ENCODE assay signal across 1 cellular context in the genomic region with DNA sequence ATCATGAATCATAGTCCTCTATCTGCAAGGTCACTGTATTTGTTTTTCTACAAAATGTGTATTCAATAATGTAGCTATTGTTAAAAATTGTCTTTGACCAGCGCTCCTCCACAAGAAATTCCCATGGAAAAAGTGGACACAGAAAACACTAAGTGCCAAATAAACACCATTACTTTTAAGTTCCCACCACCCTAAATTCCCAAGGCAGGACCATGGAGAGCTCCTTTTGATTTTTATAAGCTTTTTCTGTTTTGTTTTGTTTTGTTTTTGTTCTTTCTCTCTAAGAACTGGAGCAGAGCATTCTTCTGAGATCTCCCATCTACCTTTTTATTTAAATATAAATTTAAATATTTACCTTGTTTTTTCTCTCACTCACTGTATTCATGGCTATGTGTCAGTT.
A peak's percentile ranks its signal among the peaks of the same experiment; 100 is the strongest.
TF ChIP-seq lines count a peak whose summit lies in the region.

No MANE protein-coding gene starts in this region.

TF ChIP-seq in HepG2, 621 proteins besides CTCF, POLR2A, EP300 and RAD21 (continued from another document):
- TF ChIP-seq REST (IDR thresholded peaks at IDR 0.05; ENCODE audit: borderline replicate concordance in 1 of 2, low read depth in 1 of 2, low read length in 2 of 2) (peak; percentile 14 to 93), ARHGAP35 (CRISPR knock-in tag; IDR thresholded peaks at IDR 0.05; ENCODE audit: borderline replicate concordance) (no peak)
- TF ChIP-seq, protein P1, sequence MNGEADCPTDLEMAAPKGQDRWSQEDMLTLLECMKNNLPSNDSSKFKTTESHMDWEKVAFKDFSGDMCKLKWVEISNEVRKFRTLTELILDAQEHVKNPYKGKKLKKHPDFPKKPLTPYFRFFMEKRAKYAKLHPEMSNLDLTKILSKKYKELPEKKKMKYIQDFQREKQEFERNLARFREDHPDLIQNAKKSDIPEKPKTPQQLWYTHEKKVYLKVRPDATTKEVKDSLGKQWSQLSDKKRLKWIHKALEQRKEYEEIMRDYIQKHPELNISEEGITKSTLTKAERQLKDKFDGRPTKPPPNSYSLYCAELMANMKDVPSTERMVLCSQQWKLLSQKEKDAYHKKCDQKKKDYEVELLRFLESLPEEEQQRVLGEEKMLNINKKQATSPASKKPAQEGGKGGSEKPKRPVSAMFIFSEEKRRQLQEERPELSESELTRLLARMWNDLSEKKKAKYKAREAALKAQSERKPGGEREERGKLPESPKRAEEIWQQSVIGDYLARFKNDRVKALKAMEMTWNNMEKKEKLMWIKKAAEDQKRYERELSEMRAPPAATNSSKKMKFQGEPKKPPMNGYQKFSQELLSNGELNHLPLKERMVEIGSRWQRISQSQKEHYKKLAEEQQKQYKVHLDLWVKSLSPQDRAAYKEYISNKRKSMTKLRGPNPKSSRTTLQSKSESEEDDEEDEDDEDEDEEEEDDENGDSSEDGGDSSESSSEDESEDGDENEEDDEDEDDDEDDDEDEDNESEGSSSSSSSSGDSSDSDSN (CRISPR knock-in tag; IDR thresholded peaks at IDR 0.05): no peak
